1 cellular context compared by ENCODE assay signal in the genomic region with DNA sequence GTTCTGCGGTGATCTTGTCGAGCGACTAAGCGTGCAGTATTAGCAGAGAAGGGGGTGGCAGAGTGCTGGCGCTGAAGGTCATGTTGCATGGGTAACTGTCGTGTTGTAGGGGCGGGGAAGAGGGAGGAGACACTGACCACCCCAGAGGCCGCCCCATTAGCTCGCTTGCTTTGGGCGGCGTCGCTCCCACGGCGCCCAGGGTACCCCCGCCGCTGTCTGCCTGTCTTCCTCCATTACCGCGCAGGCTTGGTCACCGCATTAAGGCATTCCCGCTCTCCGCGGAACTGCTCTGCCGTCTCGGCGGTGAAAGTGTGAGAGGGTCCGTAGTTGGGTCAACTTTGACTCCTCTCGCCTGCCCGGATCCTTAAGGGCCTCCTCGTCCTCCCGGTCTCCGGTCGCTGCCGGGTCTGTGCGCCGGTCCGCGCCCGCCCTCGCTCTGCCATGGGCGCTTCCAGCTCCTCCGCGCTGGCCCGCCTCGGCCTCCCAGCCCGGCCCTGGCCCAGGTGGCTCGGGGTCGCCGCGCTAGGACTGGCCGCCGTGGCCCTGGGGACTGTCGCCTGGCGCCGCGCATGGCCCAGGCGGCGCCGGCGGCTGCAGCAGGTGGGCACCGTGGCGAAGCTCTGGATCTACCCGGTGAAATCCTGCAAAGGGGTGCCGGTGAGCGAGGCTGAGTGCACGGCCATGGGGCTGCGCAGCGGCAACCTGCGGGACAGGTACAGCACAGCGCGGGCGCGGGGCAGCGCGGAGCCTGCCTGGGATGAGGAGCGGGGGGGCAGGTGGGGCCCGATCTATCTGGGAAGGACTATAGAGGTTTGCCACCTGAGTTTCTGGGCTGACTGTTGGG.
TF ChIP-seq lines count a peak whose summit lies in the region.

TSS of gene MTARC2 (plus strand) at position 232 of the 844 bp plus-strand sequence. CDS start at position 442, 210 bp downstream.

TF ChIP-seq in HepG2, 621 proteins besides CTCF, POLR2A, EP300 and RAD21 (continued from another document and continues in another):
- TF ChIP-seq LRRFIP1 (CRISPR knock-in tag; conservative IDR thresholded peaks at IDR 0.05) = no peak
- no peak for TF ChIP-seq ZNF10 (CRISPR knock-in tag; IDR thresholded peaks at IDR 0.05; ENCODE audit: borderline replicate concordance, low read depth)
- TF ChIP-seq ZNF263 (CRISPR knock-in tag; IDR thresholded peaks at IDR 0.05) = no peak; the same call in 1 of the 2 replicates
- TF ChIP-seq MXD4 (CRISPR knock-in tag; IDR thresholded peaks at IDR 0.05) = peak; percentile 71; the same call in 1 of the 2 replicates
- TF ChIP-seq YEATS2 (CRISPR knock-in tag; IDR thresholded peaks at IDR 0.05; ENCODE audit: borderline replicate concordance) = peak; percentile 23; the same call in 1 of the 2 replicates
- TF ChIP-seq ZNF773 (CRISPR knock-in tag; IDR thresholded peaks at IDR 0.05; ENCODE audit: borderline replicate concordance) = no peak; the same call in 1 of the 2 replicates
- no peak for TF ChIP-seq NFYC (CRISPR knock-in tag; IDR thresholded peaks at IDR 0.05)
- peak; percentile 51 for TF ChIP-seq NR2C2 (CRISPR knock-in tag; IDR thresholded peaks at IDR 0.05; ENCODE audit: borderline replicate concordance)
- TF ChIP-seq SKI (IDR thresholded peaks at IDR 0.05; ENCODE audit: partially characterized antibody) = peak; percentile 55
- TF ChIP-seq FOXK1 (CRISPR knock-in tag; IDR thresholded peaks at IDR 0.05; ENCODE audit: borderline replicate concordance, low read depth) = no peak
- TF ChIP-seq KLF11 (CRISPR knock-in tag; IDR thresholded peaks at IDR 0.05) = no peak
- peak; percentile 92 for TF ChIP-seq TMF1 (CRISPR knock-in tag; IDR thresholded peaks at IDR 0.05; ENCODE audit: low read depth)
- TF ChIP-seq PHF8 (CRISPR knock-in tag; IDR thresholded peaks at IDR 0.05) = peak; percentile 83
- peak; percentile 42; the same call in 1 of the 2 replicates for TF ChIP-seq FOXA3 (CRISPR knock-in tag; IDR thresholded peaks at IDR 0.05)
- no peak for TF ChIP-seq ZNF143 (CRISPR knock-in tag; IDR thresholded peaks at IDR 0.05)
- TF ChIP-seq SMYD3 (CRISPR knock-in tag; IDR thresholded peaks at IDR 0.05) = peak; percentile 70; the same call in 1 of the 2 replicates
- peak; percentile 83; the same call in 1 of the 2 replicates for TF ChIP-seq LBX2 (CRISPR knock-in tag; IDR thresholded peaks at IDR 0.05; ENCODE audit: borderline replicate concordance)
- TF ChIP-seq, protein P1, sequence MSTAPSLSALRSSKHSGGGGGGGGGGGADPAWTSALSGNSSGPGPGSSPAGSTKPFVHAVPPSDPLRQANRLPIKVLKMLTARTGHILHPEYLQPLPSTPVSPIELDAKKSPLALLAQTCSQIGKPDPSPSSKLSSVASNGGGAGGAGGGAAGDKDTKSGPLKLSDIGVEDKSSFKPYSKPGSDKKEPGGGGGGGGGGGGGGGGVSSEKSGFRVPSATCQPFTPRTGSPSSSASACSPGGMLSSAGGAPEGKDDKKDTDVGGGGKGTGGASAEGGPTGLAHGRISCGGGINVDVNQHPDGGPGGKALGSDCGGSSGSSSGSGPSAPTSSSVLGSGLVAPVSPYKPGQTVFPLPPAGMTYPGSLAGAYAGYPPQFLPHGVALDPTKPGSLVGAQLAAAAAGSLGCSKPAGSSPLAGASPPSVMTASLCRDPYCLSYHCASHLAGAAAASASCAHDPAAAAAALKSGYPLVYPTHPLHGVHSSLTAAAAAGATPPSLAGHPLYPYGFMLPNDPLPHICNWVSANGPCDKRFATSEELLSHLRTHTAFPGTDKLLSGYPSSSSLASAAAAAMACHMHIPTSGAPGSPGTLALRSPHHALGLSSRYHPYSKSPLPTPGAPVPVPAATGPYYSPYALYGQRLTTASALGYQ (CRISPR knock-in tag; IDR thresholded peaks at IDR 0.05) = 0 out of 2 replicates have a peak, but pooled peaks have one; percentile 22
- TF ChIP-seq MXI1 (IDR thresholded peaks at IDR 0.05; ENCODE audit: borderline replicate concordance, low read depth, low read length) = peak; percentile 67; the same call in 1 of the 3 replicates
- 0 out of 2 replicates have a peak, but pooled peaks have one; percentile 11 for TF ChIP-seq JUN (CRISPR knock-in tag; IDR thresholded peaks at IDR 0.05)
- no peak for TF ChIP-seq PRDM10 (CRISPR knock-in tag; IDR thresholded peaks at IDR 0.05; ENCODE audit: low read depth)
- TF ChIP-seq, protein P2, sequence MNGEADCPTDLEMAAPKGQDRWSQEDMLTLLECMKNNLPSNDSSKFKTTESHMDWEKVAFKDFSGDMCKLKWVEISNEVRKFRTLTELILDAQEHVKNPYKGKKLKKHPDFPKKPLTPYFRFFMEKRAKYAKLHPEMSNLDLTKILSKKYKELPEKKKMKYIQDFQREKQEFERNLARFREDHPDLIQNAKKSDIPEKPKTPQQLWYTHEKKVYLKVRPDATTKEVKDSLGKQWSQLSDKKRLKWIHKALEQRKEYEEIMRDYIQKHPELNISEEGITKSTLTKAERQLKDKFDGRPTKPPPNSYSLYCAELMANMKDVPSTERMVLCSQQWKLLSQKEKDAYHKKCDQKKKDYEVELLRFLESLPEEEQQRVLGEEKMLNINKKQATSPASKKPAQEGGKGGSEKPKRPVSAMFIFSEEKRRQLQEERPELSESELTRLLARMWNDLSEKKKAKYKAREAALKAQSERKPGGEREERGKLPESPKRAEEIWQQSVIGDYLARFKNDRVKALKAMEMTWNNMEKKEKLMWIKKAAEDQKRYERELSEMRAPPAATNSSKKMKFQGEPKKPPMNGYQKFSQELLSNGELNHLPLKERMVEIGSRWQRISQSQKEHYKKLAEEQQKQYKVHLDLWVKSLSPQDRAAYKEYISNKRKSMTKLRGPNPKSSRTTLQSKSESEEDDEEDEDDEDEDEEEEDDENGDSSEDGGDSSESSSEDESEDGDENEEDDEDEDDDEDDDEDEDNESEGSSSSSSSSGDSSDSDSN (CRISPR knock-in tag; IDR thresholded peaks at IDR 0.05) = peak; percentile 96
- TF ChIP-seq ZNF878 (CRISPR knock-in tag; IDR thresholded peaks at IDR 0.05) = no peak; the same call in 1 of the 2 replicates
- peak; percentile 77; the same call in 1 of the 2 replicates for TF ChIP-seq KDM4B (CRISPR knock-in tag; IDR thresholded peaks at IDR 0.05)
- TF ChIP-seq ZNF543 (CRISPR knock-in tag; IDR thresholded peaks at IDR 0.05) = peak; percentile 81; the same call in 1 of the 2 replicates
- TF ChIP-seq ZNF335 (CRISPR knock-in tag; IDR thresholded peaks at IDR 0.05) = peak; percentile 60; the same call in 1 of the 2 replicates
- TF ChIP-seq SOX13 (IDR thresholded peaks at IDR 0.05) = no peak
- TF ChIP-seq SOX13 (CRISPR knock-in tag; conservative IDR thresholded peaks at IDR 0.05 in 1 of 2, IDR thresholded peaks at IDR 0.05 in 1 of 2) = peak in 1 of 2 experiments; percentile 36; a peak in 2 of 4 replicates
- TF ChIP-seq MEIS1 (CRISPR knock-in tag; IDR thresholded peaks at IDR 0.05; ENCODE audit: borderline replicate concordance) = no peak
- no peak for TF ChIP-seq ZFP1 (CRISPR knock-in tag; IDR thresholded peaks at IDR 0.05)
- 0 out of 2 replicates have a peak, but pooled peaks have one; percentile 65 for TF ChIP-seq SATB2 (CRISPR knock-in tag; IDR thresholded peaks at IDR 0.05)
- TF ChIP-seq ZMYM4 (CRISPR knock-in tag; IDR thresholded peaks at IDR 0.05) = peak; percentile 37; the same call in 1 of the 2 replicates
- TF ChIP-seq ATAD3A (CRISPR knock-in tag; IDR thresholded peaks at IDR 0.05) = no peak
- no peak for TF ChIP-seq RNF219 (CRISPR knock-in tag; IDR thresholded peaks at IDR 0.05)
- TF ChIP-seq, protein P3, sequence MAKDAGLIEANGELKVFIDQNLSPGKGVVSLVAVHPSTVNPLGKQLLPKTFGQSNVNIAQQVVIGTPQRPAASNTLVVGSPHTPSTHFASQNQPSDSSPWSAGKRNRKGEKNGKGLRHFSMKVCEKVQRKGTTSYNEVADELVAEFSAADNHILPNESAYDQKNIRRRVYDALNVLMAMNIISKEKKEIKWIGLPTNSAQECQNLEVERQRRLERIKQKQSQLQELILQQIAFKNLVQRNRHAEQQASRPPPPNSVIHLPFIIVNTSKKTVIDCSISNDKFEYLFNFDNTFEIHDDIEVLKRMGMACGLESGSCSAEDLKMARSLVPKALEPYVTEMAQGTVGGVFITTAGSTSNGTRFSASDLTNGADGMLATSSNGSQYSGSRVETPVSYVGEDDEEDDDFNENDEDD (CRISPR knock-in tag; IDR thresholded peaks at IDR 0.05; ENCODE audit: borderline replicate concordance) = no peak
- TF ChIP-seq, protein P4, sequence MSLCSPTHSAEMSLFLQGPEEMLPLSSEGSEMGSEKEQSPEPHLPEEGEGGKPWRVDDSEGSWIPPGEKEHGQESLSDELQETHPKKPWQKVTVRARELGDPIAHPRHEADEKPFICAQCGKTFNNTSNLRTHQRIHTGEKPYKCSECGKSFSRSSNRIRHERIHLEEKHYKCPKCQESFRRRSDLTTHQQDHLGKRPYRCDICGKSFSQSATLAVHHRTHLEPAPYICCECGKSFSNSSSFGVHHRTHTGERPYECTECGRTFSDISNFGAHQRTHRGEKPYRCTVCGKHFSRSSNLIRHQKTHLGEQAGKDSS (CRISPR knock-in tag; IDR thresholded peaks at IDR 0.05; ENCODE audit: borderline replicate concordance, low read depth) = no peak
- no peak for TF ChIP-seq RFX3 (CRISPR knock-in tag; IDR thresholded peaks at IDR 0.05)
- TF ChIP-seq ZFP82 (CRISPR knock-in tag; IDR thresholded peaks at IDR 0.05; ENCODE audit: borderline replicate concordance) = peak; percentile 81; the same call in 1 of the 2 replicates
